10 cellular contexts compared by ENCODE assay signal in the genomic region with DNA sequence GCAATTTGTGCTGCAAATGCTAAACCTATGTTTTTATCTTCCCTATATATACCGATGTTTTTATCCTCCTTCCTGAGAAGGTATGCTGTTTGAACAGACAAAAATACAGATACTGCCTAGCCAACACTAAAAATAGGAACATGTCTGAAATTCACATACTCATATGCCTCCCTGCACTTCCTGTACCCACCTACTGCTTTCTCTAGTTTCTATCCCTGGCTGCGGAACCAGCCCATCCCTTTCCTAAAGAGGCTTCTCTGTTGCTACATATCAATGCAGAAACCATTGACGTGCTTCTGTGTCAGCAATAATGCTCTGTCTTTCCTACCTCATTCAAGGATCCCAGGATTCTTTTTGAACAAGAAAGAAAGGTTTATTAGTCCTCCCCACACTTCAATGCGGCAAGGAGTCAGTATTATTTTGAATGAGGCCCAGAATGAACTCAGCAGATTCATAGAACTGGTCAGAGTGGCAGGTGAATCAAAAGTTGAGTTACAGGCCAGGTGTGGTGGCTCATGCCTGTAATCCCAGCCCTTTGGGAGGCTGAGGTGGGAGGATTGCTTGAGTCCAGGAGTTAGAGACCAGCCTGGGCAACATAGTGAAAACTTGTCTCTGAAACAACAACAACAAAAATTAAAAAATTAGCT.
DNase-seq lines count a peak whose midpoint lies in the region; ATAC-seq and TF ChIP-seq lines count a peak whose summit lies in the region.
"Had no signal": no experiment of that assay in that cellular context is flagged by ENCODE, and none has a peak within 500 bp of the region (broad histone marks: within the 10 kb centered on the region; RNA-seq: fewer than 3 reads in every experiment).

No MANE protein-coding gene starts in this region.

- H3K36me3 ChIP-seq in OCI-LY7 (ENCODE audit: insufficient read depth, low read length) = no peaks in the 10 kb centered on the region

- ATAC-seq in HG02763 (IDR thresholded peaks at IDR 0.05; ENCODE audit: unreplicated experiment) = peak; percentile 90
- peak; percentile 90 to 98 for ATAC-seq in stimulated activated naive B cell treated with anti-CD40 and anti-IgM and Interleukin-4, amounts not matched to agents 10 μg/mL and 1 μg/mL and 100 μg/mL, for 72 hours (replicated peaks)

- no peak overlapping the region for H3K4me2 ChIP-seq in OCI-LY7 (ENCODE audit: low read length)

- DNase-seq in activated naive CD8-positive, alpha-beta T cell treated with anti-CD3 and anti-CD28 coated beads for 36 hours = no peak
- DNase-seq in NOMO-1 (lab: John Stamatoyannopoulos, UW; ENCODE audit: unreplicated experiment in 2 of 2) = peak; percentile 69 to 80
- DNase-seq in stimulated activated naive B cell treated with anti-CD40 and anti-IgM and Interleukin-4, amounts not matched to agents 10 μg/mL and 1 μg/mL and 100 μg/mL, for 72 hours = peak; percentile 21
- no peak for DNase-seq in NCI-H1694 treated with DMSO at 0.1 percent for 48 hours (lab: John Stamatoyannopoulos, UW)
- no peak for DNase-seq in OCI-LY7 (ENCODE audit: low spot score)
- DNase-seq in activated T-cell treated with anti-CD3 and anti-CD28 coated beads, Interleukin-2, amount 50 U/mL, for 24 hours = no peak
- DNase-seq: left cardiac atrium, T-helper 9 cell had no signal

- no peaks in the 10 kb centered on the region for H3K9me3 ChIP-seq in OCI-LY7 (ENCODE audit: low read length)

- no peak overlapping the region for H3K27ac Mint-ChIP-seq in activated naive CD8-positive, alpha-beta T cell
- no peak overlapping the region for H3K27ac Mint-ChIP-seq in activated naive CD8-positive, alpha-beta T cell treated with anti-CD3 and anti-CD28 coated beads for 36 hours
- no peak overlapping the region for H3K27ac Mint-ChIP-seq in stimulated activated naive B cell treated with anti-CD40 and anti-IgM and Interleukin-4, amounts not matched to agents 10 μg/mL and 1 μg/mL and 100 μg/mL, for 72 hours
- no peak overlapping the region for H3K27ac Mint-ChIP-seq in activated T-cell treated with anti-CD3 and anti-CD28 coated beads, Interleukin-2, amount 50 U/mL, for 24 hours

- H2AFZ ChIP-seq in OCI-LY7 (ENCODE audit: low read length) = no peak overlapping the region

- H3K4me3 ChIP-seq in OCI-LY7 (ENCODE audit: low read depth, low read length, poor library complexity, severe bottlenecking) = no peak overlapping the region

- no peaks in the 10 kb centered on the region for H4K20me1 ChIP-seq in OCI-LY7 (ENCODE audit: insufficient read depth, low read length)

- no peak for TF ChIP-seq CTCF in OCI-LY7 (conservative IDR thresholded peaks at IDR 0.05; ENCODE audit: low read length)

- intact Hi-C loops in OCI-LY7 (cut with micrococcal nuclease; ENCODE audit: unreplicated experiment) = no loop called here

- CTCF ChIA-PET in OCI-LY7 (lab: Charles Lee; ENCODE audit: unreplicated experiment) = no interaction called here

- no peaks in the 10 kb centered on the region for H3K27me3 Mint-ChIP-seq in activated naive CD8-positive, alpha-beta T cell
- no peaks in the 10 kb centered on the region for H3K27me3 Mint-ChIP-seq in activated naive CD8-positive, alpha-beta T cell treated with anti-CD3 and anti-CD28 coated beads for 36 hours
- no peaks in the 10 kb centered on the region for H3K27me3 Mint-ChIP-seq in stimulated activated naive B cell treated with anti-CD40 and anti-IgM and Interleukin-4, amounts not matched to agents 10 μg/mL and 1 μg/mL and 100 μg/mL, for 72 hours
- no peaks in the 10 kb centered on the region for H3K27me3 Mint-ChIP-seq in activated T-cell treated with anti-CD3 and anti-CD28 coated beads, Interleukin-2, amount 50 U/mL, for 24 hours

- no peaks in the 10 kb centered on the region for H3K4me1 ChIP-seq in OCI-LY7 (ENCODE audit: insufficient read depth, low read length, poor library complexity, severe bottlenecking)

- H3K9me2 ChIP-seq in OCI-LY7 (ENCODE audit: insufficient read depth, low read length) = no peaks in the 10 kb centered on the region

- POLR2A ChIA-PET in OCI-LY7 (lab: Charles Lee) = interaction anchor here (0.7 kb wide), 1 partner anchor 1061 kb away, joined by 3 read pairs; no protein-coding TSS in a partner anchor

- H3K36me3 Mint-ChIP-seq in activated naive CD8-positive, alpha-beta T cell = no peaks in the 10 kb centered on the region
- no peaks in the 10 kb centered on the region for H3K36me3 Mint-ChIP-seq in activated naive CD8-positive, alpha-beta T cell treated with anti-CD3 and anti-CD28 coated beads for 36 hours
- peaks cover 0 to 3% of the 10 kb centered on the region in 2 donors for H3K36me3 Mint-ChIP-seq in stimulated activated naive B cell treated with anti-CD40 and anti-IgM and Interleukin-4, amounts not matched to agents 10 μg/mL and 1 μg/mL and 100 μg/mL, for 72 hours
- no peaks in the 10 kb centered on the region for H3K36me3 Mint-ChIP-seq in activated T-cell treated with anti-CD3 and anti-CD28 coated beads, Interleukin-2, amount 50 U/mL, for 24 hours (ENCODE audit: low read depth)

- peak overlapping the region; percentile 5 for H3K4me3 Mint-ChIP-seq in activated naive CD8-positive, alpha-beta T cell
- H3K4me3 Mint-ChIP-seq in activated naive CD8-positive, alpha-beta T cell treated with anti-CD3 and anti-CD28 coated beads for 36 hours = no peak overlapping the region
- peak overlapping the region; percentile 43 to 45 for H3K4me3 Mint-ChIP-seq in stimulated activated naive B cell treated with anti-CD40 and anti-IgM and Interleukin-4, amounts not matched to agents 10 μg/mL and 1 μg/mL and 100 μg/mL, for 72 hours
- H3K4me3 Mint-ChIP-seq in activated T-cell treated with anti-CD3 and anti-CD28 coated beads, Interleukin-2, amount 50 U/mL, for 24 hours = no peak overlapping the region

- no peaks in the 10 kb centered on the region for H3K9me3 Mint-ChIP-seq in activated naive CD8-positive, alpha-beta T cell (ENCODE audit: low read depth)
- H3K9me3 Mint-ChIP-seq in activated naive CD8-positive, alpha-beta T cell treated with anti-CD3 and anti-CD28 coated beads for 36 hours = peaks cover 3% of the 10 kb centered on the region
- H3K9me3 Mint-ChIP-seq in stimulated activated naive B cell treated with anti-CD40 and anti-IgM and Interleukin-4, amounts not matched to agents 10 μg/mL and 1 μg/mL and 100 μg/mL, for 72 hours = peaks cover 0 to 3% of the 10 kb centered on the region in 2 donors
- H3K9me3 Mint-ChIP-seq in activated T-cell treated with anti-CD3 and anti-CD28 coated beads, Interleukin-2, amount 50 U/mL, for 24 hours = no peaks in the 10 kb centered on the region

- H3K27ac ChIP-seq in OCI-LY7 (ENCODE audit: low read depth, low read length, poor library complexity, severe bottlenecking) = no peak overlapping the region

- no TSS peak for BruUV-seq in OCI-LY7 (replicated peaks; lab: Mats Ljungman, UMichigan)

- peaks cover 6% of the 10 kb centered on the region for H3K4me1 Mint-ChIP-seq in activated naive CD8-positive, alpha-beta T cell (ENCODE audit: low read depth)
- H3K4me1 Mint-ChIP-seq in activated naive CD8-positive, alpha-beta T cell treated with anti-CD3 and anti-CD28 coated beads for 36 hours = peaks cover 17% of the 10 kb centered on the region
- peaks cover 9% of the 10 kb centered on the region in 2 donors for H3K4me1 Mint-ChIP-seq in stimulated activated naive B cell treated with anti-CD40 and anti-IgM and Interleukin-4, amounts not matched to agents 10 μg/mL and 1 μg/mL and 100 μg/mL, for 72 hours
- peaks cover 15% of the 10 kb centered on the region for H3K4me1 Mint-ChIP-seq in activated T-cell treated with anti-CD3 and anti-CD28 coated beads, Interleukin-2, amount 50 U/mL, for 24 hours (ENCODE audit: low read depth)

- no peaks in the 10 kb centered on the region for H3K79me2 ChIP-seq in OCI-LY7 (ENCODE audit: insufficient read depth, low read depth, low read length)

Comparison
In these comparisons a context has a peak if more than half of its experiments do, and no peak if none do; other contexts are left out.
1. H3K4me3 Mint-ChIP-seq: peak in activated naive CD8-positive, alpha-beta T cell (single experiment) and stimulated activated naive B cell treated with anti-CD40 and anti-IgM and Interleukin-4, amounts not matched to agents 10 μg/mL and 1 μg/mL and 100 μg/mL, for 72 hours (2 of 2); none in activated naive CD8-positive, alpha-beta T cell treated with anti-CD3 and anti-CD28 coated beads for 36 hours (single experiment) and activated T-cell treated with anti-CD3 and anti-CD28 coated beads, Interleukin-2, amount 50 U/mL, for 24 hours (single experiment).
2. DNase-seq: peak in NOMO-1 (2 of 2) and stimulated activated naive B cell treated with anti-CD40 and anti-IgM and Interleukin-4, amounts not matched to agents 10 μg/mL and 1 μg/mL and 100 μg/mL, for 72 hours (single experiment); none in activated naive CD8-positive, alpha-beta T cell treated with anti-CD3 and anti-CD28 coated beads for 36 hours (single experiment), NCI-H1694 treated with DMSO at 0.1 percent for 48 hours (single experiment), OCI-LY7 (single experiment) and activated T-cell treated with anti-CD3 and anti-CD28 coated beads, Interleukin-2, amount 50 U/mL, for 24 hours (single experiment).